ENCODE assay signal across 9 cellular contexts in genomic region chr22:37735054-37735453, GRCh38. TPM values are rescaled to one million over a fixed set of nuclear protein-coding genes. Genes with fewer than 3 reads are reported as not detected.
A peak's percentile ranks its signal among the peaks of the same experiment; 100 is the strongest.
DNase-seq lines count a peak whose midpoint lies in the region; ATAC-seq and TF ChIP-seq lines count a peak whose summit lies in the region.
"Had no signal": no experiment of that assay in that cellular context is flagged by ENCODE, and none has a peak within 500 bp of the region (broad histone marks: within the 10 kb centered on the region; RNA-seq: fewer than 3 reads in every experiment).

No MANE protein-coding gene starts in this region.

- H3K27me3 ChIP-seq in breast epithelium (no peaks in the 10 kb centered on the region), liver (ENCODE audit: control insufficient read depth in 4 of 4, insufficient read depth in 4 of 4, low read length in 3 of 4) (no peaks in the 10 kb centered on the region)

- TF ChIP-seq CTCF in breast epithelium (IDR thresholded peaks at IDR 0.05) (no peak), liver (IDR thresholded peaks at IDR 0.05; ENCODE audit: low read depth, low read length, missing input control) (peak; percentile 58)

- no peak overlapping the region for H3K4me3 Mint-ChIP-seq in dendritic cell treated with granulocyte-macrophage colony-stimulating factor and Interleukin-4, amounts not matched to agents 40 ng/mL and 50 ng/mL, for 4 days

- no peaks in the 10 kb centered on the region for H3K9me3 Mint-ChIP-seq in dendritic cell treated with granulocyte-macrophage colony-stimulating factor and Interleukin-4, amounts not matched to agents 40 ng/mL and 50 ng/mL, for 4 days

- peak overlapping the region; percentile 23 for H3K27ac Mint-ChIP-seq in dendritic cell treated with granulocyte-macrophage colony-stimulating factor and Interleukin-4, amounts not matched to agents 40 ng/mL and 50 ng/mL, for 4 days

- DNase-seq in T47D (ENCODE audit: low read depth in 1 of 2, low spot score in 1 of 2), result peak; percentile 50 to 60
- DNase-seq in breast epithelium (ENCODE audit: low spot score in 2 of 2), result no peak
- DNase-seq in stimulated activated CD4-positive, alpha-beta T cell treated with anti-CD3 and anti-CD28 coated beads, Interleukin-2, amount 100 ng/mL, for 48 hours, result no peak
- no peak for DNase-seq in GM19240 (ENCODE audit: insufficient read length, low spot score)
- DNase-seq: NCI-H187 had no signal

- H3K36me3 ChIP-seq in breast epithelium, result no peaks in the 10 kb centered on the region
- no peaks in the 10 kb centered on the region for H3K36me3 ChIP-seq in liver (ENCODE audit: control insufficient read depth in 4 of 4, insufficient read depth in 3 of 4, low read depth in 1 of 4, low read length in 3 of 4)

- H3K4me1 ChIP-seq in breast epithelium (no peaks in the 10 kb centered on the region), liver (ENCODE audit: control insufficient read depth in 4 of 4, insufficient read depth in 4 of 4, low read length in 3 of 4) (peaks cover 2 to 28% (median 20%) of the 10 kb centered on the region in 4 donors)

- H3K9me3 ChIP-seq in breast epithelium, result no peaks in the 10 kb centered on the region
- H3K9me3 ChIP-seq in liver (ENCODE audit: control insufficient read depth in 4 of 4, low read length in 3 of 4), result no peaks in the 10 kb centered on the region

- 33% methylated on average over 10 of the region's 10 CpGs for WGBS in liver

- H3K27me3 Mint-ChIP-seq in dendritic cell treated with granulocyte-macrophage colony-stimulating factor and Interleukin-4, amounts not matched to agents 40 ng/mL and 50 ng/mL, for 4 days, result no peaks in the 10 kb centered on the region

- no peak for TF ChIP-seq POLR2A in breast epithelium (IDR thresholded peaks at IDR 0.05)

- TF ChIP-seq RAD21 in liver (IDR thresholded peaks at IDR 0.05), result peak; percentile 82 to 87

- H3K4me3 ChIP-seq in breast epithelium (no peak overlapping the region), liver (ENCODE audit: low read depth in 1 of 3, low read length in 3 of 3) (no peak overlapping the region)

- H3K27ac ChIP-seq in breast epithelium, result no peak overlapping the region
- peak overlapping the region; percentile 8 to 42 for H3K27ac ChIP-seq in liver (ENCODE audit: low read depth in 1 of 2, low read length in 2 of 2)

- peaks cover 60% of the 10 kb centered on the region for H3K4me1 Mint-ChIP-seq in dendritic cell treated with granulocyte-macrophage colony-stimulating factor and Interleukin-4, amounts not matched to agents 40 ng/mL and 50 ng/mL, for 4 days (ENCODE audit: low read depth)

- in situ Hi-C loops in T47D (cut with HindIII; ENCODE audit: low pct_unique_long_range_greater_than_20kb, low sequenced_read_pairs), result no loop called here

- H3K36me3 Mint-ChIP-seq in dendritic cell treated with granulocyte-macrophage colony-stimulating factor and Interleukin-4, amounts not matched to agents 40 ng/mL and 50 ng/mL, for 4 days (ENCODE audit: low read depth), result no peaks in the 10 kb centered on the region

- intact Hi-C loops in breast epithelium (cut with DNase I; ENCODE audit: low total_unique reads), result loop anchor here (5.0 kb wide), 1 partner anchor 48 kb away; the partner anchor contains the start of gene NOL12
- intact Hi-C loops in dendritic cell treated with granulocyte-macrophage colony-stimulating factor and Interleukin-4, amounts not matched to agents 40 ng/mL and 50 ng/mL, for 4 days (cut with micrococcal nuclease), result loop anchor here (5.0 to 10.0 kb wide), 2 partner anchors 38 to 100 kb away; partner anchors contain the start of genes SH3BP1 and TRIOBP

- no peak overlapping the region for H3K9ac ChIP-seq in liver (ENCODE audit: low read depth in 1 of 2, low read length in 2 of 2)

- ATAC-seq in HG02840 (IDR thresholded peaks at IDR 0.05; ENCODE audit: low FRiP score, unreplicated experiment), result no peak
- ATAC-seq in GM21515 (IDR thresholded peaks at IDR 0.05; ENCODE audit: unreplicated experiment), result no peak

TF ChIP-seq in liver, 16 proteins besides CTCF, POLR2A, EP300 and RAD21:
- TF ChIP-seq NR2F2 (IDR thresholded peaks at IDR 0.05) (no peak), SP1 (IDR thresholded peaks at IDR 0.05) (peak; percentile 14), REST (IDR thresholded peaks at IDR 0.05) (no peak), HNF4G (IDR thresholded peaks at IDR 0.05) (no peak), RXRA (IDR thresholded peaks at IDR 0.05) (peak in 1 of 2 donors; percentile 33), YY1 (IDR thresholded peaks at IDR 0.05) (peak; percentile 13), MAX (IDR thresholded peaks at IDR 0.05) (no peak), TAF1 (conservative IDR thresholded peaks at IDR 0.05) (no peak), JUND (IDR thresholded peaks at IDR 0.05) (no peak), ATF3 (IDR thresholded peaks at IDR 0.05) (no peak), HNF4A (conservative IDR thresholded peaks at IDR 0.05) (peak; percentile 59 to 62)

RNA-seq across cellular contexts. Expression of gene TRIOBP, which starts 38.2 kb away (rescaled TPM):
- total RNA-seq in breast epithelium (10 to 100 TPM; 78.3 to 95.0 (median 88.3) TPM), liver (10 to 100 TPM; 24.8 to 41.1 TPM)
- polyA plus RNA-seq in liver, result 10 to 100 TPM in 1 of 2 donors, 1 to 10 TPM in 1; 4.8 to 18.3 TPM

RNA-seq across cellular contexts. Expression of gene NOL12, which starts 48.9 kb away (rescaled TPM):
- total RNA-seq in breast epithelium, result 10 to 100 TPM; 24.5 to 29.4 (median 24.6) TPM
- total RNA-seq in liver, result 10 to 100 TPM; 11.3 to 16.5 TPM
- polyA plus RNA-seq in liver, result 10 to 100 TPM in 1 of 2 donors, 1 to 10 TPM in 1; 6.9 to 11.6 TPM

RNA-seq across cellular contexts. Expression of gene LGALS1, which starts 59.6 kb away (rescaled TPM):
- total RNA-seq in breast epithelium (1,000 to 10,000 TPM in 1 of 3 donors, 100 to 1,000 TPM in 2; 621 to 2,412 (median 641) TPM), liver (10 to 100 TPM; 35.6 to 74.9 TPM)
- 100 to 1,000 TPM; 108 to 138 TPM for polyA plus RNA-seq in liver

Comparison
In these comparisons a context has a peak if more than half of its experiments do, and no peak if none do; other contexts are left out.
1. DNase-seq: peak in T47D (2 of 2); none in breast epithelium (0 of 2), stimulated activated CD4-positive, alpha-beta T cell treated with anti-CD3 and anti-CD28 coated beads, Interleukin-2, amount 100 ng/mL, for 48 hours (0 of 2) and GM19240 (single experiment).
2. H3K27ac ChIP-seq: peak in liver (2 of 2); none in breast epithelium (0 of 2).
3. RNA of gene LGALS1, which starts 59.6 kb away (total RNA-seq): 621 to 2,412 TPM in breast epithelium; 35.6 to 74.9 TPM in liver; every median in the first group is over 4 times any median in the second.